ENCODE assay signal across 1 cellular context in genomic region chr1:209673631-209674417, GRCh38.
A peak's percentile ranks its signal among the peaks of the same experiment; 100 is the strongest.
TF ChIP-seq lines count a peak whose summit lies in the region.

No MANE protein-coding gene starts in this region.

TF ChIP-seq in liver, 16 proteins besides CTCF, POLR2A, EP300 and RAD21 (continued from another document):
- TF ChIP-seq, protein P1, sequence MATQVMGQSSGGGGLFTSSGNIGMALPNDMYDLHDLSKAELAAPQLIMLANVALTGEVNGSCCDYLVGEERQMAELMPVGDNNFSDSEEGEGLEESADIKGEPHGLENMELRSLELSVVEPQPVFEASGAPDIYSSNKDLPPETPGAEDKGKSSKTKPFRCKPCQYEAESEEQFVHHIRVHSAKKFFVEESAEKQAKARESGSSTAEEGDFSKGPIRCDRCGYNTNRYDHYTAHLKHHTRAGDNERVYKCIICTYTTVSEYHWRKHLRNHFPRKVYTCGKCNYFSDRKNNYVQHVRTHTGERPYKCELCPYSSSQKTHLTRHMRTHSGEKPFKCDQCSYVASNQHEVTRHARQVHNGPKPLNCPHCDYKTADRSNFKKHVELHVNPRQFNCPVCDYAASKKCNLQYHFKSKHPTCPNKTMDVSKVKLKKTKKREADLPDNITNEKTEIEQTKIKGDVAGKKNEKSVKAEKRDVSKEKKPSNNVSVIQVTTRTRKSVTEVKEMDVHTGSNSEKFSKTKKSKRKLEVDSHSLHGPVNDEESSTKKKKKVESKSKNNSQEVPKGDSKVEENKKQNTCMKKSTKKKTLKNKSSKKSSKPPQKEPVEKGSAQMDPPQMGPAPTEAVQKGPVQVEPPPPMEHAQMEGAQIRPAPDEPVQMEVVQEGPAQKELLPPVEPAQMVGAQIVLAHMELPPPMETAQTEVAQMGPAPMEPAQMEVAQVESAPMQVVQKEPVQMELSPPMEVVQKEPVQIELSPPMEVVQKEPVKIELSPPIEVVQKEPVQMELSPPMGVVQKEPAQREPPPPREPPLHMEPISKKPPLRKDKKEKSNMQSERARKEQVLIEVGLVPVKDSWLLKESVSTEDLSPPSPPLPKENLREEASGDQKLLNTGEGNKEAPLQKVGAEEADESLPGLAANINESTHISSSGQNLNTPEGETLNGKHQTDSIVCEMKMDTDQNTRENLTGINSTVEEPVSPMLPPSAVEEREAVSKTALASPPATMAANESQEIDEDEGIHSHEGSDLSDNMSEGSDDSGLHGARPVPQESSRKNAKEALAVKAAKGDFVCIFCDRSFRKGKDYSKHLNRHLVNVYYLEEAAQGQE (IDR thresholded peaks at IDR 0.05): no peak
- no peak for TF ChIP-seq GABPA (IDR thresholded peaks at IDR 0.05 in 1 of 2, conservative IDR thresholded peaks at IDR 0.05 in 1 of 2)
- peak; percentile 7 to 45 for TF ChIP-seq JUND (IDR thresholded peaks at IDR 0.05)
- TF ChIP-seq ZBTB33 (IDR thresholded peaks at IDR 0.05): peak; percentile 56
- peak; percentile 66 for TF ChIP-seq HNF4G (IDR thresholded peaks at IDR 0.05)
- TF ChIP-seq TAF1 (conservative IDR thresholded peaks at IDR 0.05): peak; percentile 70
- peak; percentile 77 for TF ChIP-seq RXRA (IDR thresholded peaks at IDR 0.05)
